In genomic region chr5:65035212-65036206, GRCh38 we compare ENCODE assay signal across 8 cellular contexts.
A peak's percentile ranks its signal among the peaks of the same experiment; 100 is the strongest.
DNase-seq lines count a peak whose midpoint lies in the region; ATAC-seq and TF ChIP-seq lines count a peak whose summit lies in the region.

No MANE protein-coding gene starts in this region.

- no peaks in the 10 kb centered on the region for H3K27me3 Mint-ChIP-seq in activated T-cell treated with anti-CD3 and anti-CD28 coated beads, Interleukin-2, amount 50 U/mL, for 24 hours

- POLR2A ChIA-PET in PC-3 (lab: Charles Lee; ENCODE audit: unreplicated experiment), result interaction anchor here (0.6 kb wide), 1 partner anchor 214 kb away, joined by 3 read pairs; no protein-coding TSS in a partner anchor

- H3K36me3 Mint-ChIP-seq in activated T-cell treated with anti-CD3 and anti-CD28 coated beads, Interleukin-2, amount 50 U/mL, for 24 hours (ENCODE audit: low read depth), result no peaks in the 10 kb centered on the region

- no peaks in the 10 kb centered on the region for H4K20me1 ChIP-seq in PC-3 (ENCODE audit: low read length)

- no peaks in the 10 kb centered on the region for H3F3A ChIP-seq in PC-3 (ENCODE audit: low read length, unreplicated experiment)

- peak overlapping the region; percentile 69 for H3K4me3 ChIP-seq in PC-3 (ENCODE audit: low read length)
- peak overlapping the region; percentile 56 to 70 for H3K4me3 ChIP-seq in esophagus (ENCODE audit: low read depth in 1 of 2, low read length in 2 of 2)
- H3K4me3 ChIP-seq in mucosa of stomach (ENCODE audit: low read length), result peak overlapping the region; percentile 67

- no peaks in the 10 kb centered on the region for H3K36me3 ChIP-seq in PC-3 (ENCODE audit: low read depth, low read length)
- H3K36me3 ChIP-seq in esophagus (ENCODE audit: control insufficient read depth in 2 of 2, insufficient read depth in 2 of 2, low read length in 1 of 2), result no peaks in the 10 kb centered on the region
- H3K36me3 ChIP-seq in mucosa of stomach (ENCODE audit: control insufficient read depth, insufficient read depth, low read length), result no peaks in the 10 kb centered on the region

- peaks cover 14% of the 10 kb centered on the region for H3K4me1 ChIP-seq in PC-3 (ENCODE audit: insufficient read depth, low read length)
- peaks cover 2 to 3% of the 10 kb centered on the region in 2 donors for H3K4me1 ChIP-seq in esophagus (ENCODE audit: control insufficient read depth in 2 of 2, insufficient read depth in 2 of 2, low read length in 1 of 2)
- H3K4me1 ChIP-seq in mucosa of stomach (ENCODE audit: control insufficient read depth, insufficient read depth, low read length), result peaks cover 11% of the 10 kb centered on the region

- H3K9me3 ChIP-seq in PC-3 (ENCODE audit: low read length) (no peaks in the 10 kb centered on the region), esophagus (ENCODE audit: control insufficient read depth in 2 of 2, insufficient read depth in 1 of 2, low read depth in 1 of 2, low read length in 1 of 2) (no peaks in the 10 kb centered on the region), mucosa of stomach (ENCODE audit: control insufficient read depth, low read length) (no peaks in the 10 kb centered on the region)

- peak overlapping the region; percentile 80 for H3K9ac ChIP-seq in PC-3 (ENCODE audit: low read length)
- peak overlapping the region; percentile 88 for H3K9ac ChIP-seq in mucosa of stomach (ENCODE audit: low read length)

- BruUV-seq in PC-3 (replicated peaks; lab: Mats Ljungman, UMichigan), result TSS peak; percentile 91

- H3K27ac Mint-ChIP-seq in activated T-cell treated with anti-CD3 and anti-CD28 coated beads, Interleukin-2, amount 50 U/mL, for 24 hours, result peak overlapping the region; percentile 90

- WGBS in esophagus, 2 donors, result 1 to 2% methylated on average over 67 to 68 of the region's 68 CpGs

- H3K27me3 ChIP-seq in PC-3 (ENCODE audit: low read length) (no peaks in the 10 kb centered on the region), esophagus (ENCODE audit: control insufficient read depth in 1 of 2, insufficient read depth in 2 of 2, low read length in 2 of 2) (no peaks in the 10 kb centered on the region), mucosa of stomach (ENCODE audit: control insufficient read depth, insufficient read depth, low read length) (no peaks in the 10 kb centered on the region)

- TF ChIP-seq CTCF in GM20000 (IDR thresholded peaks at IDR 0.05; ENCODE audit: extremely low read depth, missing control alignments), result no peak
- TF ChIP-seq CTCF in PC-3 (conservative IDR thresholded peaks at IDR 0.05; ENCODE audit: low read depth, low read length), result no peak

- H3K9me2 ChIP-seq in PC-3 (replicated peaks; ENCODE audit: low read length), result no peaks in the 10 kb centered on the region

- H3K9me3 Mint-ChIP-seq in activated T-cell treated with anti-CD3 and anti-CD28 coated beads, Interleukin-2, amount 50 U/mL, for 24 hours, result no peaks in the 10 kb centered on the region

- H3K27ac ChIP-seq in PC-3 (ENCODE audit: low read length) (peak overlapping the region; percentile 89), esophagus (ENCODE audit: low read depth in 2 of 2, low read length in 1 of 2) (peak overlapping the region; percentile 92 to 94)

- intact Hi-C loops in PC-3 (cut with micrococcal nuclease), result loop anchor here (5.0 kb wide), 1 partner anchor 223 kb away; no protein-coding TSS in a partner anchor

- peaks cover 37% of the 10 kb centered on the region for H3K4me1 Mint-ChIP-seq in activated T-cell treated with anti-CD3 and anti-CD28 coated beads, Interleukin-2, amount 50 U/mL, for 24 hours (ENCODE audit: low read depth)

- no peaks in the 10 kb centered on the region for H3K79me2 ChIP-seq in PC-3 (ENCODE audit: low read length)

- CTCF ChIA-PET in PC-3 (lab: Charles Lee), result no interaction called here

- DNase-seq in CMK (ENCODE audit: low read depth) (peak; percentile 61), GM20000 (ENCODE audit: low spot score) (peak; percentile 90), HT-29 (ENCODE audit: low spot score) (peak; percentile 90), PC-3 (peak; percentile 80)
- peak; percentile 88 for DNase-seq in activated T-cell treated with anti-CD3 and anti-CD28 coated beads, Interleukin-2, amount 50 U/mL, for 24 hours
- DNase-seq in stimulated activated CD8-positive, alpha-beta memory T cell treated with anti-CD3 and anti-CD28 coated beads, Interleukin-4, amount 100 ng/mL, for 48 hours, result peak; percentile 85

- ATAC-seq in PC-3, result peak; percentile 90

- peak overlapping the region; percentile 75 for H3K4me3 Mint-ChIP-seq in activated T-cell treated with anti-CD3 and anti-CD28 coated beads, Interleukin-2, amount 50 U/mL, for 24 hours

- H2AFZ ChIP-seq in PC-3 (ENCODE audit: low read length), result peak overlapping the region; percentile 97

- H3K4me2 ChIP-seq in PC-3 (ENCODE audit: low read length), result peak overlapping the region; percentile 86

Comparison
In these comparisons a context has a peak if more than half of its experiments do, and no peak if none do; other contexts are left out.
1. Peak in every context shown above with its lines: DNase-seq, ATAC-seq, H3K4me3 ChIP-seq and H3K27ac ChIP-seq.